ENCODE assay signal across 23 cellular contexts in genomic region chr3:36709826-36710365, GRCh38. TPM values are rescaled to one million over a fixed set of nuclear protein-coding genes. Genes with fewer than 3 reads are reported as not detected.
"Had no signal": no experiment of that assay in that cellular context is flagged by ENCODE, and none has a peak within 500 bp of the region (broad histone marks: within the 10 kb centered on the region; RNA-seq: fewer than 3 reads in every experiment).

No MANE protein-coding gene starts in this region.

- H3K9ac ChIP-seq: parathyroid adenoma had no signal

- H3K27me3 ChIP-seq: gastrocnemius medialis, spleen, tibial artery, upper lobe of left lung, uterus had no signal

- H3K36me3 ChIP-seq: gastrocnemius medialis, heart right ventricle, spleen, tibial artery, upper lobe of left lung, uterus had no signal

- H3K27ac Mint-ChIP-seq: nephron had no signal

- H2AFZ ChIP-seq: parathyroid adenoma had no signal

- H3K79me2 ChIP-seq: parathyroid adenoma had no signal

- H3K4me1 ChIP-seq: gastrocnemius medialis, heart right ventricle, parathyroid adenoma, psoas muscle, spleen, tibial artery, upper lobe of left lung, uterus had no signal

- ATAC-seq: esophagus mucosa, gastrocnemius medialis, heart right ventricle, psoas muscle, sciatic nerve had no signal

- H3K9me3 Mint-ChIP-seq: naive B cell, nephron had no signal

- H3K4me3 ChIP-seq: gastrocnemius medialis, heart right ventricle, psoas muscle, spleen, tibial artery, upper lobe of left lung, uterus had no signal

- H3K36me3 Mint-ChIP-seq: naive B cell had no signal

- H3K9me3 ChIP-seq: gastrocnemius medialis, heart right ventricle, psoas muscle, spleen, tibial artery, upper lobe of left lung, uterus had no signal

- H3K4me3 Mint-ChIP-seq: naive B cell, nephron had no signal

- H3K27ac ChIP-seq: gastrocnemius medialis, heart right ventricle, parathyroid adenoma, psoas muscle, spleen, tibial artery, upper lobe of left lung, uterus had no signal

- H3K4me1 Mint-ChIP-seq: naive B cell, nephron had no signal

- DNase-seq: effector memory CD4-positive, alpha-beta T cell; gastrocnemius medialis; heart right ventricle; hypothalamus; kidney glomerular epithelial cell; mesendoderm; naive B cell; psoas muscle; retina; spleen; stimulated activated CD4-positive, alpha-beta T cell treated with anti-CD3 and anti-CD28 coated beads, Interleukin-15, amount 100 ng/mL, for 24 hours; stimulated activated CD4-positive, alpha-beta T cell treated with anti-CD3 and anti-CD28 coated beads, Interleukin-1b, Interleukin-23, amount 100 ng/mL, for 48 hours; stimulated activated CD4-positive, alpha-beta T cell treated with anti-CD3 and anti-CD28 coated beads, Interleukin-4, amount 100 ng/mL, for 24 hours; stimulated activated naive CD4-positive, alpha-beta T cell; tibial artery; upper lobe of left lung; uterus had no signal

RNA-seq across cellular contexts. Expression of gene DCLK3, which starts 54.5 kb away (rescaled TPM):
- total RNA-seq: fibroblast of villous mesenchyme, lung microvascular endothelial cell, spleen had no signal
